28 cellular contexts compared by ENCODE assay signal in the genomic region with DNA sequence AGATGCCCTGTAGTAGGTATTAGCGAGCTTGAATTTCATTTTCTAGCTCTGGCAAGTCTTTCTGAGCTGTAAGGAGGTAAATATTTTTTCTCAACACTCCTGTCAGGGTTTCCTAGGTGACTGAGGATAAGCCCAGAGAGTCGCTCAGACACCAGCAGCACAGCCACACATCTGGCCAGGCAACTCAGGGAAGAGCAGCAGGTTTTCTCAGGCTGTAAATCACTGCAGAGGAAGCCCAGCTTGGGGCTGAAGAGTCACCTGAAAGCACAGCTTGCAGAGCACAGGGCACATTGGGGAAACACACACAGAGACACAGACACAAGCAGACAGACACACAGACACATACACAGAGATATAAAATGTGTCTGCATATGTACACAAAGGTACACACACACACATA.
"Had no signal": no experiment of that assay in that cellular context is flagged by ENCODE, and none has a peak within 500 bp of the region (broad histone marks: within the 10 kb centered on the region; RNA-seq: fewer than 3 reads in every experiment).

No MANE protein-coding gene starts in this region.

- H3K36me3 ChIP-seq: adrenal gland, ascending aorta, breast epithelium, colonic mucosa, right lobe of liver, vagina had no signal

- H3K27me3 Mint-ChIP-seq: activated naive CD8-positive, alpha-beta T cell; activated T-cell treated with anti-CD3 and anti-CD28 coated beads, Interleukin-2, amount 50 U/mL, for 24 hours; central memory CD8-positive, alpha-beta T cell; stimulated activated naive B cell treated with anti-CD40 and anti-IgM and Interleukin-4, amounts not matched to agents 10 μg/mL and 1 μg/mL and 100 μg/mL, for 72 hours had no signal

- H3K4me3 ChIP-seq: adrenal gland, ascending aorta, breast epithelium, colonic mucosa, right lobe of liver, skin epidermis, testis, vagina had no signal

- ATAC-seq: activated CD4-positive, alpha-beta T cell treated with anti-CD3 and anti-CD28 coated beads for 36 hours; activated T-helper 17 cell treated with anti-CD3 and anti-CD28 coated beads, Interleukin-2, amount 50 U/mL, for 72 hours; left ventricle myocardium superior; natural killer cell; right lobe of liver; stimulated activated naive B cell treated with anti-CD40 and anti-IgM and Interleukin-4, amounts not matched to agents 10 μg/mL and 1 μg/mL and 100 μg/mL, for 72 hours; WTC11 had no signal

- H3K27ac Mint-ChIP-seq: activated CD4-positive, alpha-beta T cell treated with anti-CD3 and anti-CD28 coated beads for 36 hours; activated naive CD8-positive, alpha-beta T cell; activated T-cell treated with anti-CD3 and anti-CD28 coated beads, Interleukin-2, amount 50 U/mL, for 24 hours; activated T-helper 17 cell treated with anti-CD3 and anti-CD28 coated beads, Interleukin-2, amount 50 U/mL, for 72 hours; immature natural killer cell; natural killer cell; stimulated activated naive B cell treated with anti-CD40 and anti-IgM and Interleukin-4, amounts not matched to agents 10 μg/mL and 1 μg/mL and 100 μg/mL, for 72 hours; WTC11 had no signal

- H3K4me3 Mint-ChIP-seq: activated CD4-positive, alpha-beta T cell treated with anti-CD3 and anti-CD28 coated beads for 36 hours; activated naive CD8-positive, alpha-beta T cell; activated T-cell treated with anti-CD3 and anti-CD28 coated beads, Interleukin-2, amount 50 U/mL, for 24 hours; activated T-helper 17 cell treated with anti-CD3 and anti-CD28 coated beads, Interleukin-2, amount 50 U/mL, for 72 hours; central memory CD8-positive, alpha-beta T cell; immature natural killer cell; natural killer cell; stimulated activated naive B cell treated with anti-CD40 and anti-IgM and Interleukin-4, amounts not matched to agents 10 μg/mL and 1 μg/mL and 100 μg/mL, for 72 hours; WTC11 had no signal

- H3K9me3 Mint-ChIP-seq: activated T-cell treated with anti-CD3 and anti-CD28 coated beads, Interleukin-2, amount 50 U/mL, for 24 hours; central memory CD8-positive, alpha-beta T cell; stimulated activated naive B cell treated with anti-CD40 and anti-IgM and Interleukin-4, amounts not matched to agents 10 μg/mL and 1 μg/mL and 100 μg/mL, for 72 hours had no signal

- H3K4me1 ChIP-seq: adrenal gland, breast epithelium, colonic mucosa, right lobe of liver, testis had no signal

- DNase-seq: activated CD4-positive, alpha-beta T cell treated with anti-CD3 and anti-CD28 coated beads for 36 hours; activated CD4-positive, alpha-beta T cell treated with anti-CD3 and anti-CD28 coated beads, Interleukin-2, amount 50 U/mL, for 4 hours; activated CD8-positive, alpha-beta memory T cell treated with anti-CD3 and anti-CD28 coated beads for 24 hours; activated CD8-positive, alpha-beta memory T cell treated with anti-CD3 and anti-CD28 coated beads, Interleukin-2, amount 50 U/mL, for 4 hours; activated T-cell treated with anti-CD3 and anti-CD28 coated beads, Interleukin-2, amount 50 U/mL, for 24 hours; adrenal gland; colonic mucosa; immature natural killer cell; left ventricle myocardium superior; mammary epithelial cell; midbrain; natural killer cell; nucleus accumbens; right lobe of liver; stimulated activated CD4-positive, alpha-beta T cell treated with anti-CD3 and anti-CD28 coated beads, Interleukin-15, amount 100 ng/mL, for 24 hours; stimulated activated naive B cell treated with anti-CD40 and anti-IgM and Interleukin-4, amounts not matched to agents 10 μg/mL and 1 μg/mL and 100 μg/mL, for 72 hours; T-helper 1 cell; testis; trophoblast cell had no signal

- H3K27me3 ChIP-seq: adrenal gland, ascending aorta, breast epithelium, colonic mucosa, right lobe of liver, testis, vagina had no signal

- H3K9me3 ChIP-seq: adrenal gland, ascending aorta, breast epithelium, colonic mucosa, right lobe of liver, testis, vagina had no signal

- H3K36me3 Mint-ChIP-seq: activated naive CD8-positive, alpha-beta T cell; immature natural killer cell; natural killer cell; stimulated activated naive B cell treated with anti-CD40 and anti-IgM and Interleukin-4, amounts not matched to agents 10 μg/mL and 1 μg/mL and 100 μg/mL, for 72 hours; WTC11 had no signal

- H3K4me1 Mint-ChIP-seq: activated CD4-positive, alpha-beta T cell treated with anti-CD3 and anti-CD28 coated beads for 36 hours; activated T-helper 17 cell treated with anti-CD3 and anti-CD28 coated beads, Interleukin-2, amount 50 U/mL, for 72 hours; central memory CD8-positive, alpha-beta T cell; immature natural killer cell; natural killer cell; stimulated activated naive B cell treated with anti-CD40 and anti-IgM and Interleukin-4, amounts not matched to agents 10 μg/mL and 1 μg/mL and 100 μg/mL, for 72 hours had no signal

- H3K27ac ChIP-seq: adrenal gland, ascending aorta, breast epithelium, colonic mucosa, epithelial cell of prostate, right lobe of liver, skin epidermis, testis, vagina had no signal
